Comparison of ENCODE assay signal across 16 cellular contexts in genomic region chr1:24052119-24052695, GRCh38. TPM values are rescaled to one million over a fixed set of nuclear protein-coding genes. Genes with fewer than 3 reads are reported as not detected.
DNase-seq lines count a peak whose midpoint lies in the region; ATAC-seq and TF ChIP-seq lines count a peak whose summit lies in the region.
"Had no signal": no experiment of that assay in that cellular context is flagged by ENCODE, and none has a peak within 500 bp of the region (broad histone marks: within the 10 kb centered on the region; RNA-seq: fewer than 3 reads in every experiment).

No MANE protein-coding gene starts in this region.

- H3K36me3 ChIP-seq in left lung: no peaks in the 10 kb centered on the region
- no peaks in the 10 kb centered on the region for H3K36me3 ChIP-seq in stomach
- H3K36me3 ChIP-seq: BE2C had no signal

- H3K27ac ChIP-seq in left lung (peak overlapping the region in 1 of 2 donors; percentile 0), stomach (no peak overlapping the region)

- 73 to 86% (median 81%) methylated on average over 10 of the region's 10 CpGs for WGBS in stomach, 5 donors

- no peak for TF ChIP-seq CTCF in left lung (IDR thresholded peaks at IDR 0.05)
- TF ChIP-seq CTCF in stomach (IDR thresholded peaks at IDR 0.05): no peak

- no peaks in the 10 kb centered on the region for H3K27me3 ChIP-seq in left lung
- no peaks in the 10 kb centered on the region for H3K27me3 ChIP-seq in stomach
- H3K27me3 ChIP-seq: BE2C had no signal

- intact Hi-C loops in left lung (cut with DNase I): no loop called here
- intact Hi-C loops in stomach (cut with DNase I; ENCODE audit: low total_unique reads): no loop called here

- no peaks in the 10 kb centered on the region for H3K9me3 ChIP-seq in left lung
- H3K9me3 ChIP-seq in stomach: no peaks in the 10 kb centered on the region
- H3K9me3 ChIP-seq: BE2C had no signal

- TF ChIP-seq EP300 in stomach (IDR thresholded peaks at IDR 0.05): no peak

- no peak for TF ChIP-seq POLR2A in stomach (IDR thresholded peaks at IDR 0.05)

- H3K4me1 ChIP-seq in left lung (peaks cover 0 to 13% of the 10 kb centered on the region in 2 donors), stomach (peaks cover 0 to 15% (median 3%) of the 10 kb centered on the region in 4 donors)
- H3K4me1 ChIP-seq: BE2C had no signal

- H3K4me3 ChIP-seq in left lung (no peak overlapping the region), stomach (no peak overlapping the region)

- ATAC-seq in left lung (peak; percentile 84), HG03108 (IDR thresholded peaks at IDR 0.05; ENCODE audit: unreplicated experiment) (no peak), GM18870 (IDR thresholded peaks at IDR 0.05; ENCODE audit: unreplicated experiment) (no peak)
- ATAC-seq: CD8-positive, alpha-beta T cell had no signal

- DNase-seq in GM03348 (ENCODE audit: low spot score) (peak; percentile 56), dedifferentiated amniotic fluid mesenchymal stem cell (ENCODE audit: extremely low spot score) (peak; percentile 75), left lung (no peak), renal cortical epithelial cell (ENCODE audit: low read depth) (peak; percentile 18), stomach (no peak), DMS53 treated with DMSO at 0.1 percent for 48 hours (lab: John Stamatoyannopoulos, UW; ENCODE audit: unreplicated experiment) (no peak)
- DNase-seq: BE2C; CD8-positive, alpha-beta T cell; Karpas-422; NCI-H1105 treated with DMSO at 0.1 percent for 48 hours; NCI-H187 treated with DMSO at 0.1 percent for 48 hours; NCI-H2171; SHP77 treated with DMSO at 0.1 percent for 48 hours had no signal

RNA-seq across cellular contexts. Expression of gene MYOM3, which starts 59.7 kb away (rescaled TPM):
- under 1 TPM; 0.44 to 0.52 TPM for total RNA-seq in left lung
- 1.5 and 9.0 TPM in 2 replicates for total RNA-seq in renal cortical epithelial cell
- 1 to 10 TPM in 2 of 5 donors, under 1 TPM in 2, not detected in 1; 0.14 to 1.8 (median 1.1) TPM for total RNA-seq in stomach
- polyA plus RNA-seq in stomach: under 1 TPM; 0.12 to 0.18 (median 0.15) TPM
- total RNA-seq: A673; CD8-positive, alpha-beta T cell had no signal

Comparison
In these comparisons a context has a peak if more than half of its experiments do, and no peak if none do; other contexts are left out.
1. DNase-seq: peak in GM03348 (single experiment), dedifferentiated amniotic fluid mesenchymal stem cell (single experiment) and renal cortical epithelial cell (single experiment); none in left lung (0 of 2), stomach (single experiment) and DMS53 treated with DMSO at 0.1 percent for 48 hours (single experiment).